1 cellular context compared by ENCODE assay signal in the genomic region with DNA sequence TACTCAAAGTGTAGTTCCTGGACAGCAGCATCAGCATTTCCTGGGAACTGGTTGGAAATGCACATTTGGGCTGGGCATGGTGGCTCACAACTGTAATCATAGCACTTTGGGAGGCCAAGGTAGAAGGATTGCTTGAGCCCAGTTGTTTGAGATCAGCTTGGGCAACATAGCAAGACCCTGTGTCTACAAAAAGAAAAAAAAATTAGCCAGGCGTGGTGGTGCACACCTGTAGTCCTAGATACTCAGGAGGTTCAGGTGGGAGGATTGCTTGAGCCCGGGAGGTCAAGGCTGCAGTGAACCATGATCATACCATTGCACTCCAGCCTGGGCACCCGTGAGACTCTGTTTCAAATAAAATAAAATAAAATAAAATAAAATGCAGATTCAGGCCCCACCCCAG.
TF ChIP-seq lines count a peak whose summit lies in the region.

No MANE protein-coding gene starts in this region.

TF ChIP-seq in GM23338, 12 proteins besides CTCF, POLR2A, EP300 and RAD21 (continued from another document):
- TF ChIP-seq, protein P1, sequence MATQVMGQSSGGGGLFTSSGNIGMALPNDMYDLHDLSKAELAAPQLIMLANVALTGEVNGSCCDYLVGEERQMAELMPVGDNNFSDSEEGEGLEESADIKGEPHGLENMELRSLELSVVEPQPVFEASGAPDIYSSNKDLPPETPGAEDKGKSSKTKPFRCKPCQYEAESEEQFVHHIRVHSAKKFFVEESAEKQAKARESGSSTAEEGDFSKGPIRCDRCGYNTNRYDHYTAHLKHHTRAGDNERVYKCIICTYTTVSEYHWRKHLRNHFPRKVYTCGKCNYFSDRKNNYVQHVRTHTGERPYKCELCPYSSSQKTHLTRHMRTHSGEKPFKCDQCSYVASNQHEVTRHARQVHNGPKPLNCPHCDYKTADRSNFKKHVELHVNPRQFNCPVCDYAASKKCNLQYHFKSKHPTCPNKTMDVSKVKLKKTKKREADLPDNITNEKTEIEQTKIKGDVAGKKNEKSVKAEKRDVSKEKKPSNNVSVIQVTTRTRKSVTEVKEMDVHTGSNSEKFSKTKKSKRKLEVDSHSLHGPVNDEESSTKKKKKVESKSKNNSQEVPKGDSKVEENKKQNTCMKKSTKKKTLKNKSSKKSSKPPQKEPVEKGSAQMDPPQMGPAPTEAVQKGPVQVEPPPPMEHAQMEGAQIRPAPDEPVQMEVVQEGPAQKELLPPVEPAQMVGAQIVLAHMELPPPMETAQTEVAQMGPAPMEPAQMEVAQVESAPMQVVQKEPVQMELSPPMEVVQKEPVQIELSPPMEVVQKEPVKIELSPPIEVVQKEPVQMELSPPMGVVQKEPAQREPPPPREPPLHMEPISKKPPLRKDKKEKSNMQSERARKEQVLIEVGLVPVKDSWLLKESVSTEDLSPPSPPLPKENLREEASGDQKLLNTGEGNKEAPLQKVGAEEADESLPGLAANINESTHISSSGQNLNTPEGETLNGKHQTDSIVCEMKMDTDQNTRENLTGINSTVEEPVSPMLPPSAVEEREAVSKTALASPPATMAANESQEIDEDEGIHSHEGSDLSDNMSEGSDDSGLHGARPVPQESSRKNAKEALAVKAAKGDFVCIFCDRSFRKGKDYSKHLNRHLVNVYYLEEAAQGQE (IDR thresholded peaks at IDR 0.05; ENCODE audit: unreplicated experiment): no peak
- TF ChIP-seq, protein P2, sequence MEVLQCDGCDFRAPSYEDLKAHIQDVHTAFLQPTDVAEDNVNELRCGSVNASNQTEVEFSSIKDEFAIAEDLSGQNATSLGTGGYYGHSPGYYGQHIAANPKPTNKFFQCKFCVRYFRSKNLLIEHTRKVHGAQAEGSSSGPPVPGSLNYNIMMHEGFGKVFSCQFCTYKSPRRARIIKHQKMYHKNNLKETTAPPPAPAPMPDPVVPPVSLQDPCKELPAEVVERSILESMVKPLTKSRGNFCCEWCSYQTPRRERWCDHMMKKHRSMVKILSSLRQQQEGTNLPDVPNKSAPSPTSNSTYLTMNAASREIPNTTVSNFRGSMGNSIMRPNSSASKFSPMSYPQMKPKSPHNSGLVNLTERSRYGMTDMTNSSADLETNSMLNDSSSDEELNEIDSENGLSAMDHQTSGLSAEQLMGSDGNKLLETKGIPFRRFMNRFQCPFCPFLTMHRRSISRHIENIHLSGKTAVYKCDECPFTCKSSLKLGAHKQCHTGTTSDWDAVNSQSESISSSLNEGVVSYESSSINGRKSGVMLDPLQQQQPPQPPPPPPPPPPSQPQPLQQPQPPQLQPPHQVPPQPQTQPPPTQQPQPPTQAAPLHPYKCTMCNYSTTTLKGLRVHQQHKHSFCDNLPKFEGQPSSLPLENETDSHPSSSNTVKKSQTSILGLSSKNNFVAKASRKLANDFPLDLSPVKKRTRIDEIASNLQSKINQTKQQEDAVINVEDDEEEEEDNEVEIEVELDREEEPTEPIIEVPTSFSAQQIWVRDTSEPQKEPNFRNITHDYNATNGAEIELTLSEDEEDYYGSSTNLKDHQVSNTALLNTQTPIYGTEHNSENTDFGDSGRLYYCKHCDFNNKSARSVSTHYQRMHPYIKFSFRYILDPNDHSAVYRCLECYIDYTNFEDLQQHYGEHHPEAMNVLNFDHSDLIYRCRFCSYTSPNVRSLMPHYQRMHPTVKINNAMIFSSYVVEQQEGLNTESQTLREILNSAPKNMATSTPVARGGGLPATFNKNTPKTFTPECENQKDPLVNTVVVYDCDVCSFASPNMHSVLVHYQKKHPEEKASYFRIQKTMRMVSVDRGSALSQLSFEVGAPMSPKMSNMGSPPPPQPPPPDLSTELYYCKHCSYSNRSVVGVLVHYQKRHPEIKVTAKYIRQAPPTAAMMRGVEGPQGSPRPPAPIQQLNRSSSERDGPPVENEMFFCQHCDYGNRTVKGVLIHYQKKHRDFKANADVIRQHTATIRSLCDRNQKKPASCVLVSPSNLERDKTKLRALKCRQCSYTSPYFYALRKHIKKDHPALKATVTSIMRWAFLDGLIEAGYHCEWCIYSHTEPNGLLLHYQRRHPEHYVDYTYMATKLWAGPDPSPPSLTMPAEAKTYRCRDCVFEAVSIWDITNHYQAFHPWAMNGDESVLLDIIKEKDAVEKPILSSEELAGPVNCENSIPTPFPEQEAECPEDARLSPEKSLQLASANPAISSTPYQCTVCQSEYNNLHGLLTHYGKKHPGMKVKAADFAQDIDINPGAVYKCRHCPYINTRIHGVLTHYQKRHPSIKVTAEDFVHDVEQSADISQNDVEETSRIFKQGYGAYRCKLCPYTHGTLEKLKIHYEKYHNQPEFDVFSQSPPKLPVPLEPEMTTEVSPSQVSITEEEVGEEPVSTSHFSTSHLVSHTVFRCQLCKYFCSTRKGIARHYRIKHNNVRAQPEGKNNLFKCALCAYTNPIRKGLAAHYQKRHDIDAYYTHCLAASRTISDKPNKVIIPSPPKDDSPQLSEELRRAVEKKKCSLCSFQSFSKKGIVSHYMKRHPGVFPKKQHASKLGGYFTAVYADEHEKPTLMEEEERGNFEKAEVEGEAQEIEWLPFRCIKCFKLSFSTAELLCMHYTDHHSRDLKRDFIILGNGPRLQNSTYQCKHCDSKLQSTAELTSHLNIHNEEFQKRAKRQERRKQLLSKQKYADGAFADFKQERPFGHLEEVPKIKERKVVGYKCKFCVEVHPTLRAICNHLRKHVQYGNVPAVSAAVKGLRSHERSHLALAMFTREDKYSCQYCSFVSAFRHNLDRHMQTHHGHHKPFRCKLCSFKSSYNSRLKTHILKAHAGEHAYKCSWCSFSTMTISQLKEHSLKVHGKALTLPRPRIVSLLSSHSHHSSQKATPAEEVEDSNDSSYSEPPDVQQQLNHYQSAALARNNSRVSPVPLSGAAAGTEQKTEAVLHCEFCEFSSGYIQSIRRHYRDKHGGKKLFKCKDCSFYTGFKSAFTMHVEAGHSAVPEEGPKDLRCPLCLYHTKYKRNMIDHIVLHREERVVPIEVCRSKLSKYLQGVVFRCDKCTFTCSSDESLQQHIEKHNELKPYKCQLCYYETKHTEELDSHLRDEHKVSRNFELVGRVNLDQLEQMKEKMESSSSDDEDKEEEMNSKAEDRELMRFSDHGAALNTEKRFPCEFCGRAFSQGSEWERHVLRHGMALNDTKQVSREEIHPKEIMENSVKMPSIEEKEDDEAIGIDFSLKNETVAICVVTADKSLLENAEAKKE (CRISPR knock-in tag; IDR thresholded peaks at IDR 0.05): no peak
- TF ChIP-seq EZH2phosphoT487 (IDR thresholded peaks at IDR 0.05; ENCODE audit: unreplicated experiment) (no peak), ZNF331 (CRISPR knock-in tag; IDR thresholded peaks at IDR 0.05; ENCODE audit: low read depth) (no peak), NANOG (IDR thresholded peaks at IDR 0.05; ENCODE audit: borderline replicate concordance) (no peak), EZH2 (IDR thresholded peaks at IDR 0.05; ENCODE audit: low read depth, unreplicated experiment) (no peak)
- TF ChIP-seq, protein P3, sequence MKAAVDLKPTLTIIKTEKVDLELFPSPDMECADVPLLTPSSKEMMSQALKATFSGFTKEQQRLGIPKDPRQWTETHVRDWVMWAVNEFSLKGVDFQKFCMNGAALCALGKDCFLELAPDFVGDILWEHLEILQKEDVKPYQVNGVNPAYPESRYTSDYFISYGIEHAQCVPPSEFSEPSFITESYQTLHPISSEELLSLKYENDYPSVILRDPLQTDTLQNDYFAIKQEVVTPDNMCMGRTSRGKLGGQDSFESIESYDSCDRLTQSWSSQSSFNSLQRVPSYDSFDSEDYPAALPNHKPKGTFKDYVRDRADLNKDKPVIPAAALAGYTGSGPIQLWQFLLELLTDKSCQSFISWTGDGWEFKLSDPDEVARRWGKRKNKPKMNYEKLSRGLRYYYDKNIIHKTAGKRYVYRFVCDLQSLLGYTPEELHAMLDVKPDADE (IDR thresholded peaks at IDR 0.05): no peak
